ENCODE assay signal across 1 cellular context in the genomic region with DNA sequence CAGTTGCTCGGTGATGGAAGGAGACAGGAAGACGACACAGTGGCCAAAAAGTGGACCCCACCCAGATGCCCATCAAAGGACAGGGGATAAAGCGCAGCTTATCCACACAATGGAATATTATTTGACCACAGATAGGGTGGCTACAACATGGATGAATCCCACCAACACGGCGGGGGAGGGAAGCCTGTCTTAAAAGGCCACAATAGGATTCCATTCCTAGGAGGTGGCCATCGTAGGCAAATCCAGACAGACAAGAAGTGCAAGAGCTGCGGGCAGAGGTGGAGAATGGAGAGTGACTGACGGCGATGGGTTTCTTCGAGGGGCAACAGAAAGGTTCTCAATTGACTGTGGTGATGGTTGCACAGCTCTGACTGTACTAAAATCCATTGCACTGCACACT.
TF ChIP-seq lines count a peak whose summit lies in the region.

No MANE protein-coding gene starts in this region.

TF ChIP-seq in WTC11, 78 proteins besides CTCF, POLR2A, EP300 and RAD21 (continued from another document):
- TF ChIP-seq, protein P1, sequence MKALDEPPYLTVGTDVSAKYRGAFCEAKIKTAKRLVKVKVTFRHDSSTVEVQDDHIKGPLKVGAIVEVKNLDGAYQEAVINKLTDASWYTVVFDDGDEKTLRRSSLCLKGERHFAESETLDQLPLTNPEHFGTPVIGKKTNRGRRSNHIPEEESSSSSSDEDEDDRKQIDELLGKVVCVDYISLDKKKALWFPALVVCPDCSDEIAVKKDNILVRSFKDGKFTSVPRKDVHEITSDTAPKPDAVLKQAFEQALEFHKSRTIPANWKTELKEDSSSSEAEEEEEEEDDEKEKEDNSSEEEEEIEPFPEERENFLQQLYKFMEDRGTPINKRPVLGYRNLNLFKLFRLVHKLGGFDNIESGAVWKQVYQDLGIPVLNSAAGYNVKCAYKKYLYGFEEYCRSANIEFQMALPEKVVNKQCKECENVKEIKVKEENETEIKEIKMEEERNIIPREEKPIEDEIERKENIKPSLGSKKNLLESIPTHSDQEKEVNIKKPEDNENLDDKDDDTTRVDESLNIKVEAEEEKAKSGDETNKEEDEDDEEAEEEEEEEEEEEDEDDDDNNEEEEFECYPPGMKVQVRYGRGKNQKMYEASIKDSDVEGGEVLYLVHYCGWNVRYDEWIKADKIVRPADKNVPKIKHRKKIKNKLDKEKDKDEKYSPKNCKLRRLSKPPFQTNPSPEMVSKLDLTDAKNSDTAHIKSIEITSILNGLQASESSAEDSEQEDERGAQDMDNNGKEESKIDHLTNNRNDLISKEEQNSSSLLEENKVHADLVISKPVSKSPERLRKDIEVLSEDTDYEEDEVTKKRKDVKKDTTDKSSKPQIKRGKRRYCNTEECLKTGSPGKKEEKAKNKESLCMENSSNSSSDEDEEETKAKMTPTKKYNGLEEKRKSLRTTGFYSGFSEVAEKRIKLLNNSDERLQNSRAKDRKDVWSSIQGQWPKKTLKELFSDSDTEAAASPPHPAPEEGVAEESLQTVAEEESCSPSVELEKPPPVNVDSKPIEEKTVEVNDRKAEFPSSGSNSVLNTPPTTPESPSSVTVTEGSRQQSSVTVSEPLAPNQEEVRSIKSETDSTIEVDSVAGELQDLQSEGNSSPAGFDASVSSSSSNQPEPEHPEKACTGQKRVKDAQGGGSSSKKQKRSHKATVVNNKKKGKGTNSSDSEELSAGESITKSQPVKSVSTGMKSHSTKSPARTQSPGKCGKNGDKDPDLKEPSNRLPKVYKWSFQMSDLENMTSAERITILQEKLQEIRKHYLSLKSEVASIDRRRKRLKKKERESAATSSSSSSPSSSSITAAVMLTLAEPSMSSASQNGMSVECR (CRISPR knock-in tag; IDR thresholded peaks at IDR 0.05; ENCODE audit: borderline replicate concordance), result no peak
- TF ChIP-seq ATF1 (CRISPR knock-in tag; IDR thresholded peaks at IDR 0.05) (no peak), ZNF416 (CRISPR knock-in tag; IDR thresholded peaks at IDR 0.05) (no peak), MXD4 (CRISPR knock-in tag; IDR thresholded peaks at IDR 0.05; ENCODE audit: borderline replicate concordance) (no peak)
- TF ChIP-seq, protein P2, sequence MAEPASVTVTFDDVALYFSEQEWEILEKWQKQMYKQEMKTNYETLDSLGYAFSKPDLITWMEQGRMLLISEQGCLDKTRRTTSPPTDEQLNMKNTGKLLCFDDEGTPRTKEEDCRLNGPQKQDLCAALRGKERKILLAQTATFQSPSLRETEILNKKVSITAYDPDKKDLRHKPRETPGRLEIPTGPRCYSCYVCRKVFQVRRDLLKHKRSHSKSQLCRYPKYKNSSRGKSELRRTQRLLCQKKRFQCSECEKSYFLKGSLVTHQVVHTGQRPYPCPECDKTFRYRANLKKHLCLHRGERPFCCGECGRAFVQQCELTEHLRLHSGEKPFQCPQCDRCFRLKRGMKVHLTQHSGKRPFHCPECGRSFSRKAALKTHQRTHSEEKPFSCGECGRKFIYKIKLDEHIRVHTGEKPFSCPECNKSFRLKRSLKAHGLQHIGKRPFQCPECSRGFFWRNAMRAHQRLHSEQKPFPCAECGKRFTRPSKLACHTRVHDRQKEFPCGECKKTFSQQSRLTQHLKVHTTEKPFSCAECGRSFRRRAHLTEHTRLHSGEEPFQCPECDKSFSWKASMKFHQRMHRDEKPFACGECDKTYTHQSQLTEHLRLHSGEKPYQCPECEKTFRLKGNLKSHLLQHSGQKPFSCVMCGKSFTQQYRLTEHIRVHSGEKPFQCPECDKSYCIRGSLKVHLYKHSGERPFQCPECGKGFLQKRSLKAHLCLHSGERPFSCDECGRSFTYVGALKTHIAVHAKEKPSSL (CRISPR knock-in tag; conservative IDR thresholded peaks at IDR 0.05), result no peak
